Comparison of ENCODE assay signal across 18 cellular contexts in the genomic region with DNA sequence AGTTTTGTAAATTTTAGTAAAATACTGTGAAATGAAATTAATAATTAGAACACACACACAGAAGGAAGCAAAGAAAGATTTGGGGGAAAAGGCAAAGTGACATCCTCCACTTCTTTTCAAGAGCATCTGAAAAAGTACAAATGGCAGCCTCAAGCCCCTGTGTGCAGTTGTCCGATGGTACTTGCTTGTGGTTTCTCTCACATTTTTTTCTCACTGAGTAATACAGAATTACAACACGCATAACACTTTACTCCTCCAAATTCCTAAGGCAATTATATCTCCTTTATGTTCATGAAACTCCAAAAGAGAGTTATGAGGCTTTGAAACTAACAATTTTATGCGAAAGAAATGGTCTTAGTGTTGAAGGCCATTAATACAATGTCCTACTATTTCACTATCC.
A peak's percentile ranks its signal among the peaks of the same experiment; 100 is the strongest.
DNase-seq lines count a peak whose midpoint lies in the region; ATAC-seq and TF ChIP-seq lines count a peak whose summit lies in the region.
"Had no signal": no experiment of that assay in that cellular context is flagged by ENCODE, and none has a peak within 500 bp of the region (broad histone marks: within the 10 kb centered on the region; RNA-seq: fewer than 3 reads in every experiment).

No MANE protein-coding gene starts in this region.

- no peak overlapping the region for H4K8ac ChIP-seq in trophoblast cell (ENCODE audit: low read depth, low read length)

- H3K18ac ChIP-seq in trophoblast cell (ENCODE audit: low read length) = no peak overlapping the region

- H4K12ac ChIP-seq in trophoblast cell (ENCODE audit: low read depth, low read length) = no peak overlapping the region

- ATAC-seq in heart right ventricle = no peak
- ATAC-seq in HG02798 (IDR thresholded peaks at IDR 0.05; ENCODE audit: poor library complexity, unreplicated experiment) = no peak
- ATAC-seq: left ventricle myocardium superior; right lobe of liver; stimulated activated naive CD8-positive, alpha-beta T cell treated with anti-CD3 and anti-CD28 coated beads, Interleukin-15, Interleukin-2, amounts not matched to agents 100 U/mL and 50 U/mL, for 24 hours had no signal

- H3K79me2 ChIP-seq in fibroblast of lung (ENCODE audit: control insufficient read depth, insufficient read depth, low read length) (no peaks in the 10 kb centered on the region), trophoblast cell (ENCODE audit: control insufficient read depth, insufficient read depth, low read length, poor library complexity) (no peaks in the 10 kb centered on the region)

- no peak overlapping the region for H3K23ac ChIP-seq in trophoblast cell (ENCODE audit: low read length)

- H3K14ac ChIP-seq in trophoblast cell (ENCODE audit: low read length) = no peak overlapping the region

- CTCF ChIA-PET in RWPE1 (lab: Yijun Ruan, JAX) = no interaction called here

- no peak overlapping the region for H3K4me2 ChIP-seq in fibroblast of lung (ENCODE audit: extremely low read depth, insufficient read depth, low read length)
- H3K4me2 ChIP-seq in trophoblast cell (ENCODE audit: low read length) = no peak overlapping the region

- H3K36me3 ChIP-seq in fibroblast of lung (ENCODE audit: control insufficient read depth, insufficient read depth, low read length) (no peaks in the 10 kb centered on the region), trophoblast cell (ENCODE audit: control insufficient read depth in 1 of 2, insufficient read depth in 2 of 2, low read length in 2 of 2) (no peaks in the 10 kb centered on the region), heart right ventricle (no peaks in the 10 kb centered on the region)
- no peaks in the 10 kb centered on the region for H3K36me3 ChIP-seq in effector memory CD4-positive, alpha-beta T cell (ENCODE audit: control insufficient read depth, insufficient read depth, low read length)
- H3K36me3 ChIP-seq: right lobe of liver had no signal

- no peaks in the 10 kb centered on the region for H3K79me1 ChIP-seq in trophoblast cell (ENCODE audit: low read length)

- H3K27me3 ChIP-seq in fibroblast of lung (ENCODE audit: control insufficient read depth, insufficient read depth, low read length) (no peaks in the 10 kb centered on the region), trophoblast cell (ENCODE audit: insufficient read depth, low read length) (no peaks in the 10 kb centered on the region), heart right ventricle (no peaks in the 10 kb centered on the region)
- H3K27me3 ChIP-seq in effector memory CD4-positive, alpha-beta T cell (replicated peaks; ENCODE audit: control insufficient read depth, insufficient read depth, low read length, poor library complexity, severe bottlenecking) = no peaks in the 10 kb centered on the region
- H3K27me3 ChIP-seq: right lobe of liver had no signal

- intact Hi-C loops in heart right ventricle (cut with DNase I) = no loop called here

- H4K20me1 ChIP-seq in fibroblast of lung (ENCODE audit: control insufficient read depth, extremely low read depth, insufficient read depth, low read length) = no peaks in the 10 kb centered on the region

- no peak overlapping the region for H3K4ac ChIP-seq in trophoblast cell (ENCODE audit: low read depth, low read length)

- no peak overlapping the region for H2BK120ac ChIP-seq in trophoblast cell (ENCODE audit: insufficient read depth, low read length, poor library complexity)

- H3K9me3 ChIP-seq in fibroblast of lung (ENCODE audit: control insufficient read depth, insufficient read depth, low read depth, low read length) (no peaks in the 10 kb centered on the region), trophoblast cell (ENCODE audit: insufficient read depth, low read depth, low read length) (no peaks in the 10 kb centered on the region), heart right ventricle (no peaks in the 10 kb centered on the region)
- no peaks in the 10 kb centered on the region for H3K9me3 ChIP-seq in effector memory CD4-positive, alpha-beta T cell (ENCODE audit: control insufficient read depth, low read length)
- H3K9me3 ChIP-seq: right lobe of liver had no signal

- no peak overlapping the region for H4K91ac ChIP-seq in trophoblast cell (ENCODE audit: low read depth, low read length)

- H3K4me3 ChIP-seq in fibroblast of lung (replicated peaks in 1 of 4; ENCODE audit: control extremely low read depth in 1 of 4, insufficient read depth in 1 of 4, low read depth in 3 of 4, low read length in 4 of 4) (no peak overlapping the region), trophoblast cell (ENCODE audit: low read depth, low read length) (no peak overlapping the region), heart right ventricle (no peak overlapping the region)
- H3K4me3 ChIP-seq in effector memory CD4-positive, alpha-beta T cell (ENCODE audit: insufficient read depth, low read depth, low read length, poor library complexity, severe bottlenecking) = no peak overlapping the region
- H3K4me3 ChIP-seq: right lobe of liver had no signal

- H2BK5ac ChIP-seq in trophoblast cell (ENCODE audit: low read depth, low read length, poor library complexity) = no peak overlapping the region

- H2AK5ac ChIP-seq in trophoblast cell (ENCODE audit: low read length) = no peak overlapping the region

- H3K27ac ChIP-seq in RWPE1 (no peak overlapping the region), fibroblast of lung (ENCODE audit: insufficient read depth, low read length) (no peak overlapping the region), trophoblast cell (ENCODE audit: low read depth, low read length) (no peak overlapping the region), heart right ventricle (no peak overlapping the region)
- H3K27ac ChIP-seq in effector memory CD4-positive, alpha-beta T cell (ENCODE audit: insufficient read depth, low read length, poor library complexity, severe bottlenecking) = no peak overlapping the region
- H3K27ac ChIP-seq: right lobe of liver had no signal

- no CpG with 5 or more reads among the region's 3 CpGs for WGBS in trophoblast cell (ENCODE audit: extremely low coverage, insufficient coverage, insufficient read length)
- WGBS in heart right ventricle, 2 donors = 89 to 90% methylated on average over 3 of the region's 3 CpGs

- DNase-seq in GM03348 (ENCODE audit: low spot score) (peak; percentile 78), RWPE1 (ENCODE audit: low spot score) (peak; percentile 21), fibroblast of lung (ENCODE audit: low read depth in 2 of 2) (peak; percentile 72 to 87), trophoblast cell (peak; percentile 3 to 52), heart right ventricle (no peak), NCI-H1436 treated with DMSO at 0.1 percent for 48 hours (lab: John Stamatoyannopoulos, UW) (no peak)
- no peak for DNase-seq in effector memory CD4-positive, alpha-beta T cell
- DNase-seq: activated B cell treated with CpG ODN at 0.5 μM for 24 hours; activated naive CD8-positive, alpha-beta T cell treated with anti-CD3 and anti-CD28 coated beads for 36 hours; cortex of kidney; GF-D8; H9; left ventricle myocardium superior; MM.1S; nephron progenitor cell; right lobe of liver; stimulated activated naive CD8-positive, alpha-beta T cell treated with anti-CD3 and anti-CD28 coated beads, Interleukin-15, Interleukin-2, amounts not matched to agents 100 U/mL and 50 U/mL, for 24 hours had no signal

- TF ChIP-seq CTCF in RWPE1 (conservative IDR thresholded peaks at IDR 0.05; ENCODE audit: low read depth) (no peak), fibroblast of lung (conservative IDR thresholded peaks at IDR 0.05 in 1 of 2, IDR thresholded peaks at IDR 0.05 in 1 of 2; ENCODE audit: low read depth in 1 of 2, low read length in 2 of 2) (no peak), heart right ventricle (IDR thresholded peaks at IDR 0.05) (no peak)

- H3K9ac ChIP-seq in fibroblast of lung (ENCODE audit: insufficient read depth, low read length) (no peak overlapping the region), trophoblast cell (ENCODE audit: low read length) (no peak overlapping the region)

- H2BK12ac ChIP-seq in trophoblast cell (ENCODE audit: low read length) = no peak overlapping the region

- POLR2A ChIA-PET in RWPE1 (lab: Yijun Ruan, JAX; ENCODE audit: low non-redundant PET) = no interaction called here

- H2AFZ ChIP-seq in fibroblast of lung (ENCODE audit: low read length) = no peak overlapping the region
- no peak overlapping the region for H2AFZ ChIP-seq in trophoblast cell (ENCODE audit: insufficient read depth, low read length, poor library complexity)

- H3K4me1 ChIP-seq in fibroblast of lung (ENCODE audit: control insufficient read depth, extremely low read depth, insufficient read depth, low read length) (no peaks in the 10 kb centered on the region), trophoblast cell (ENCODE audit: control insufficient read depth in 1 of 2, insufficient read depth in 2 of 2, low read length in 2 of 2) (no peaks in the 10 kb centered on the region), heart right ventricle (no peaks in the 10 kb centered on the region)
- H3K4me1 ChIP-seq in effector memory CD4-positive, alpha-beta T cell (ENCODE audit: control insufficient read depth, insufficient read depth, low read length, poor library complexity, severe bottlenecking) = no peaks in the 10 kb centered on the region
- H3K4me1 ChIP-seq: right lobe of liver had no signal

Comparison
In these comparisons a context has a peak if more than half of its experiments do, and no peak if none do; other contexts are left out.
1. DNase-seq: peak in GM03348 (single experiment), RWPE1 (single experiment), fibroblast of lung (2 of 2) and trophoblast cell (2 of 2); none in effector memory CD4-positive, alpha-beta T cell (0 of 3), heart right ventricle (0 of 2) and NCI-H1436 treated with DMSO at 0.1 percent for 48 hours (single experiment).